Comparison of ENCODE assay signal across 8 cellular contexts in genomic region chr19:44050740-44051653, GRCh38. TPM values are rescaled to one million over a fixed set of nuclear protein-coding genes. Genes with fewer than 3 reads are reported as not detected.
DNase-seq lines count a peak whose midpoint lies in the region; FAIRE-seq and TF ChIP-seq lines count a peak whose summit lies in the region.

No MANE protein-coding gene starts in this region.

- H3K4me3 Mint-ChIP-seq in activated CD4-positive, alpha-beta memory T cell treated with anti-CD3 and anti-CD28 coated beads for 36 hours: peak overlapping the region; percentile 82
- peak overlapping the region; percentile 96 to 100 (median 99) for H3K4me3 Mint-ChIP-seq in nephron

- H3K4me1 ChIP-seq in ES-I3 (ENCODE audit: insufficient read depth, low read length) (no peaks in the 10 kb centered on the region), MM.1S (ENCODE audit: low read length) (no peaks in the 10 kb centered on the region), esophagus muscularis mucosa (peaks cover 14 to 21% (median 19%) of the 10 kb centered on the region in 4 donors), urinary bladder (ENCODE audit: insufficient read depth) (no peaks in the 10 kb centered on the region)

- peaks cover 18% of the 10 kb centered on the region for H3K9me3 Mint-ChIP-seq in activated CD4-positive, alpha-beta memory T cell treated with anti-CD3 and anti-CD28 coated beads for 36 hours
- peaks cover 5% of the 10 kb centered on the region for H3K9me3 Mint-ChIP-seq in nephron

- H3K4me1 Mint-ChIP-seq in activated CD4-positive, alpha-beta memory T cell treated with anti-CD3 and anti-CD28 coated beads for 36 hours (ENCODE audit: low read depth): peaks cover 14% of the 10 kb centered on the region
- H3K4me1 Mint-ChIP-seq in nephron: peaks cover 29% of the 10 kb centered on the region

- TF ChIP-seq POLR2A in esophagus muscularis mucosa (IDR thresholded peaks at IDR 0.05; ENCODE audit: low read depth): no peak

- no peak for TF ChIP-seq CTCF in MM.1S (IDR thresholded peaks at IDR 0.05; ENCODE audit: low read length)
- no peak for TF ChIP-seq CTCF in esophagus muscularis mucosa (IDR thresholded peaks at IDR 0.05)
- TF ChIP-seq CTCF in nephron (IDR thresholded peaks at IDR 0.05; ENCODE audit: unreplicated experiment in 3 of 3): no peak
- no peak for TF ChIP-seq CTCF in D721Med (IDR thresholded peaks at IDR 0.05; ENCODE audit: insufficient read depth, missing control alignments)

- H3K9me3 ChIP-seq in ES-I3 (ENCODE audit: control insufficient read depth, insufficient read depth, low read length) (no peaks in the 10 kb centered on the region), MM.1S (replicated peaks; ENCODE audit: insufficient read depth, low read length) (no peaks in the 10 kb centered on the region), esophagus muscularis mucosa (peaks cover 0 to 8% (median 0%) of the 10 kb centered on the region in 4 donors)

- DNase-seq in MM.1S: no peak
- peak; percentile 31 for DNase-seq in activated CD4-positive, alpha-beta memory T cell treated with anti-CD3 and anti-CD28 coated beads for 36 hours
- DNase-seq in esophagus muscularis mucosa (ENCODE audit: extremely low spot score): no peak
- DNase-seq in cerebellar nuclear complex (lab: John Stamatoyannopoulos, UW): no peak
- DNase-seq in D721Med (ENCODE audit: insufficient read length, low spot score): no peak

- H3K4me3 ChIP-seq in MM.1S (ENCODE audit: low read length): peak overlapping the region; percentile 47; the same call in 1 of the 2 replicates
- H3K4me3 ChIP-seq in esophagus muscularis mucosa: peak overlapping the region; percentile 64 to 80 (median 72)
- peak overlapping the region; percentile 76 for H3K4me3 ChIP-seq in urinary bladder (ENCODE audit: low read depth, low read length)

- no peaks in the 10 kb centered on the region for H3K27me3 ChIP-seq in MM.1S (replicated peaks; ENCODE audit: insufficient read depth, low read length)
- peaks cover 0 to 30% (median 0%) of the 10 kb centered on the region in 4 donors for H3K27me3 ChIP-seq in esophagus muscularis mucosa

- WGBS in esophagus muscularis mucosa: 13% methylated on average over 20 of the region's 22 CpGs
- 8% methylated on average over 22 of the region's 22 CpGs for WGBS in urinary bladder

- no peaks in the 10 kb centered on the region for H3F3A ChIP-seq in MM.1S (ENCODE audit: insufficient read depth, low read length)

- peak overlapping the region; percentile 36; the same call in 1 of the 2 replicates for H3K4me2 ChIP-seq in MM.1S (ENCODE audit: low read depth, low read length)

- CTCF ChIA-PET in activated CD4-positive, alpha-beta memory T cell treated with anti-CD3 and anti-CD28 coated beads for 36 hours (lab: Charles Lee): interaction anchor here (0.9 kb wide), 1 partner anchor 38 kb away, joined by 3 read pairs; no protein-coding TSS in a partner anchor

- H3K27me3 Mint-ChIP-seq in activated CD4-positive, alpha-beta memory T cell treated with anti-CD3 and anti-CD28 coated beads for 36 hours: peaks cover 7% of the 10 kb centered on the region
- H3K27me3 Mint-ChIP-seq in nephron (ENCODE audit: low read depth): peaks cover 26% of the 10 kb centered on the region

- peaks cover 22% of the 10 kb centered on the region for H3K36me3 Mint-ChIP-seq in activated CD4-positive, alpha-beta memory T cell treated with anti-CD3 and anti-CD28 coated beads for 36 hours
- peaks cover 33% of the 10 kb centered on the region for H3K36me3 Mint-ChIP-seq in nephron (ENCODE audit: low read depth)

- no peak overlapping the region for H3K27ac Mint-ChIP-seq in activated CD4-positive, alpha-beta memory T cell treated with anti-CD3 and anti-CD28 coated beads for 36 hours
- peak overlapping the region; percentile 91 to 96 (median 92) for H3K27ac Mint-ChIP-seq in nephron

- intact Hi-C loops in activated CD4-positive, alpha-beta memory T cell treated with anti-CD3 and anti-CD28 coated beads for 36 hours (cut with micrococcal nuclease): loop anchor here (1.0 kb wide), 2 partner anchors 44 to 49 kb away; partner anchors contain the start of gene ZNF230
- intact Hi-C loops in esophagus muscularis mucosa (cut with DNase I): loop anchor here (5.0 to 10.0 kb wide), 2 partner anchors 46 to 61 kb away; partner anchors contain the start of genes ZNF225 and ZNF230

- no peak for TF ChIP-seq EP300 in esophagus muscularis mucosa (IDR thresholded peaks at IDR 0.05)

- peak overlapping the region; percentile 51 for H2AFZ ChIP-seq in MM.1S (ENCODE audit: low read length)

- H3K9ac ChIP-seq in ES-I3 (ENCODE audit: low read depth, low read length): peak overlapping the region; percentile 59; the same call in 1 of the 2 replicates
- H3K9ac ChIP-seq in MM.1S (ENCODE audit: low read length): no peak overlapping the region

- no peak for FAIRE-seq in D721Med (lab: Jason Lieb, UNC)

- no peaks in the 10 kb centered on the region for H3K9me2 ChIP-seq in MM.1S (replicated peaks; ENCODE audit: insufficient read depth, low read length)

- no peaks in the 10 kb centered on the region for H4K20me1 ChIP-seq in MM.1S (ENCODE audit: insufficient read depth, low read length)

- H3K36me3 ChIP-seq in ES-I3 (ENCODE audit: insufficient read depth, low read length) (no peaks in the 10 kb centered on the region), MM.1S (replicated peaks; ENCODE audit: insufficient read depth, low read length) (no peaks in the 10 kb centered on the region), esophagus muscularis mucosa (peaks cover 6 to 13% (median 11%) of the 10 kb centered on the region in 4 donors), urinary bladder (ENCODE audit: insufficient read depth) (no peaks in the 10 kb centered on the region)

- POLR2A ChIA-PET in activated CD4-positive, alpha-beta memory T cell treated with anti-CD3 and anti-CD28 coated beads for 36 hours (lab: Charles Lee): no interaction called here

- no peaks in the 10 kb centered on the region for H3K79me2 ChIP-seq in MM.1S (ENCODE audit: low read length)

- H3K27ac ChIP-seq in MM.1S (ENCODE audit: low read length) (no peak overlapping the region), esophagus muscularis mucosa (replicated peaks in 1 of 4) (peak overlapping the region; percentile 6 to 77 (median 72)), urinary bladder (ENCODE audit: low read depth) (no peak overlapping the region)

RNA-seq across cellular contexts. Expression of gene ZNF223, which starts 0.8 kb away (rescaled TPM):
- total RNA-seq in activated CD4-positive, alpha-beta memory T cell treated with anti-CD3 and anti-CD28 coated beads for 36 hours: under 1 TPM; 0.55 to 0.73 TPM
- total RNA-seq in esophagus muscularis mucosa (1 to 10 TPM in 3 of 4 donors, under 1 TPM in 1; 0.83 to 2.6 (median 2.5) TPM), urinary bladder (11.7 TPM)
- polyA plus RNA-seq in urinary bladder: 3.6 TPM

RNA-seq across cellular contexts. Expression of gene ZNF284, which starts 21.0 kb away (rescaled TPM):
- 1 to 10 TPM; 1.1 to 1.4 TPM for total RNA-seq in activated CD4-positive, alpha-beta memory T cell treated with anti-CD3 and anti-CD28 coated beads for 36 hours
- 1 to 10 TPM; 1.3 to 2.9 (median 2.5) TPM for total RNA-seq in esophagus muscularis mucosa
- 5.7 TPM for total RNA-seq in urinary bladder
- polyA plus RNA-seq in urinary bladder: 0.71 TPM

RNA-seq across cellular contexts. Expression of gene ZNF222, which starts 25.8 kb away (rescaled TPM):
- total RNA-seq in activated CD4-positive, alpha-beta memory T cell treated with anti-CD3 and anti-CD28 coated beads for 36 hours: under 1 TPM; 0.88 to 0.94 TPM
- total RNA-seq in esophagus muscularis mucosa (1 to 10 TPM; 1.2 to 3.8 (median 2.3) TPM), urinary bladder (9.2 TPM)
- polyA plus RNA-seq in urinary bladder: 5.3 TPM

RNA-seq across cellular contexts. Expression of gene ZNF224, which starts 43.2 kb away (rescaled TPM):
- total RNA-seq in activated CD4-positive, alpha-beta memory T cell treated with anti-CD3 and anti-CD28 coated beads for 36 hours: 10 to 100 TPM; 12.8 to 14.0 TPM
- total RNA-seq in esophagus muscularis mucosa: 10 to 100 TPM; 12.4 to 28.7 (median 16.2) TPM
- total RNA-seq in urinary bladder: 65.7 TPM
- 12.3 TPM for polyA plus RNA-seq in urinary bladder

RNA-seq across cellular contexts. Expression of gene ZNF230, which starts 48.2 kb away (rescaled TPM):
- 1 to 10 TPM; 3.8 TPM for total RNA-seq in activated CD4-positive, alpha-beta memory T cell treated with anti-CD3 and anti-CD28 coated beads for 36 hours
- total RNA-seq in esophagus muscularis mucosa (1 to 10 TPM; 2.7 to 7.5 (median 3.5) TPM), urinary bladder (9.9 TPM)
- polyA plus RNA-seq in urinary bladder: 4.0 TPM

Comparison
In these comparisons a context has a peak if more than half of its experiments do, and no peak if none do; other contexts are left out.
1. H3K27ac ChIP-seq: peak in esophagus muscularis mucosa (4 of 4); none in MM.1S (single experiment) and urinary bladder (single experiment).
2. Peak in every context shown above with its lines, with median percentiles within 50 percentile points of each other: H3K4me3 ChIP-seq.